In the genomic region with DNA sequence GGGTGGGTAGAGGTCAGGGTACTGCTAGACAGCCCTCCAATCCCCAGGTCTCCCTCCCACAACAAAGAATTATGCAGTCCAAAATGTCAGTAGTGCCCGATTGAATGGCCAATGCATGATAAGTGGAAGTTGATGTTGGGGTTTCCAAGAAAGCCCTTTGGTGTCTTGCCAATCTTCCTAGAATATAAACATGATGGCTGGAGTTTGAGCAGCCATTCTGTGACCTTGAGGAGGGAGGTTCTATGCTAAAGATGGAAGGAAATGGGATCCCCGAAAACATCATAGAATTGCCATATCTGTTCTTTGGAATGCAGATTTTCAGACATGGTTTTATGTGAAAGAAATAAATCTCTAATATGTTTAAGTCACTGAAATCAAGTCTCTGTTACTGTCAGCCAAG, we compare ENCODE assay signal across 20 cellular contexts. TPM values are rescaled to one million over a fixed set of nuclear protein-coding genes. Genes with fewer than 3 reads are reported as not detected.
A peak's percentile ranks its signal among the peaks of the same experiment; 100 is the strongest.
DNase-seq lines count a peak whose midpoint lies in the region; ATAC-seq and TF ChIP-seq lines count a peak whose summit lies in the region.
"Had no signal": no experiment of that assay in that cellular context is flagged by ENCODE, and none has a peak within 500 bp of the region (broad histone marks: within the 10 kb centered on the region; RNA-seq: fewer than 3 reads in every experiment).

No MANE protein-coding gene starts in this region.

- no peak overlapping the region for H4K5ac ChIP-seq in IMR-90 (ENCODE audit: low read depth, low read length)

- H3K9me3 ChIP-seq in IMR-90 (ENCODE audit: control insufficient read depth, insufficient read depth, low read length), result no peaks in the 10 kb centered on the region
- H3K9me3 ChIP-seq in testis, result no peaks in the 10 kb centered on the region
- H3K9me3 ChIP-seq: BLaER1, MG63, SJSA1 had no signal

- H4K20me1 ChIP-seq in IMR-90 (ENCODE audit: insufficient read depth, low read length), result no peaks in the 10 kb centered on the region
- H4K20me1 ChIP-seq: BLaER1 had no signal

- H3K4me3 Mint-ChIP-seq in activated T-cell treated with anti-CD3 and anti-CD28 coated beads, Interleukin-2, amount 50 U/mL, for 72 hours, result peak overlapping the region in 1 of 2 donors; percentile 4
- no peak overlapping the region for H3K4me3 Mint-ChIP-seq in activated T-cell treated with anti-CD3 and anti-CD28 coated beads, Interleukin-2, amount 50 U/mL, for 4 hours
- H3K4me3 Mint-ChIP-seq in activated B cell treated with CpG ODN at 0.5 μM for 24 hours, result no peak overlapping the region
- H3K4me3 Mint-ChIP-seq: CD4-positive, CD25-positive, alpha-beta regulatory T cell had no signal

- WGBS in IMR-90 (ENCODE audit: extremely low coverage in 2 of 2, insufficient read length in 1 of 2), 2 experiments, result no CpG with 5 or more reads among the region's 2 CpGs
- 83 to 94% methylated on average over 2 of the region's 2 CpGs for WGBS in testis, 2 donors

- in situ Hi-C loops in IMR-90 (cut with MboI; ENCODE audit: low sequenced_read_pairs), result no loop called here

- no peak overlapping the region for H3K4me2 ChIP-seq in IMR-90 (ENCODE audit: low read depth, low read length)
- H3K4me2 ChIP-seq: BLaER1 had no signal

- TF ChIP-seq CTCF in IMR-90 (conservative IDR thresholded peaks at IDR 0.05; ENCODE audit: low read depth, low read length) (no peak), activated B cell treated with CpG ODN at 0.5 μM for 24 hours (IDR thresholded peaks at IDR 0.05) (no peak), testis (IDR thresholded peaks at IDR 0.05) (no peak)

- intact Hi-C loops in IMR-90 (cut with micrococcal nuclease), result no loop called here
- intact Hi-C loops in activated B cell treated with CpG ODN at 0.5 μM for 24 hours (cut with micrococcal nuclease), result no loop called here
- intact Hi-C loops in testis (cut with DNase I; ENCODE audit: low total_unique reads), result loop anchor here (5.0 kb wide), 1 partner anchor 95 kb away; no protein-coding TSS in a partner anchor

- POLR2A ChIA-PET in IMR-90 (lab: Charles Lee; ENCODE audit: unreplicated experiment) (no interaction called here), activated B cell treated with CpG ODN at 0.5 μM for 24 hours (lab: Charles Lee) (interaction anchor here (0.6 kb wide), 1 partner anchor 11 kb away, joined by 4 read pairs; no protein-coding TSS in a partner anchor)

- no peak overlapping the region for H3K4ac ChIP-seq in IMR-90 (ENCODE audit: low read depth, low read length)

- H3K9me1 ChIP-seq in IMR-90 (ENCODE audit: insufficient read depth, low read length), result peaks cover 6% of the 10 kb centered on the region; the same call in 1 of the 2 replicates

- no TSS peak for BruUV-seq in IMR-90 (replicated peaks; lab: Mats Ljungman, UMichigan)

- H3K9me3 Mint-ChIP-seq in activated T-cell treated with anti-CD3 and anti-CD28 coated beads, Interleukin-2, amount 50 U/mL, for 72 hours, result no peaks in the 10 kb centered on the region
- no peaks in the 10 kb centered on the region for H3K9me3 Mint-ChIP-seq in activated T-cell treated with anti-CD3 and anti-CD28 coated beads, Interleukin-2, amount 50 U/mL, for 4 hours
- no peaks in the 10 kb centered on the region for H3K9me3 Mint-ChIP-seq in activated B cell treated with CpG ODN at 0.5 μM for 24 hours
- H3K9me3 Mint-ChIP-seq: CD4-positive, CD25-positive, alpha-beta regulatory T cell had no signal

- H3K4me1 ChIP-seq in IMR-90 (ENCODE audit: control insufficient read depth, insufficient read depth, low read length) (peaks cover 5% of the 10 kb centered on the region), testis (peaks cover 10% of the 10 kb centered on the region)

- no peak for DNase-seq in activated T-cell treated with anti-CD3 and anti-CD28 coated beads, Interleukin-2, amount 50 U/mL, for 72 hours
- DNase-seq in activated T-cell treated with anti-CD3 and anti-CD28 coated beads, Interleukin-2, amount 50 U/mL, for 4 hours, result no peak
- DNase-seq in IMR-90 (no peak), activated B cell treated with CpG ODN at 0.5 μM for 24 hours (no peak), testis (no peak)
- DNase-seq: CD4-positive, CD25-positive, alpha-beta regulatory T cell; DMS53; KBM-7; MG63; NCI-H1105 treated with DMSO at 0.1 percent for 48 hours; NCI-H146; NCI-H1930; NCI-H2107; NCI-H526 treated with DMSO at 0.1 percent for 48 hours; Right ventricle myocardium superior; RPMI8226 had no signal

- H2AK9ac ChIP-seq in IMR-90 (replicated peaks; ENCODE audit: low read depth, low read length, poor library complexity), result peak overlapping the region; percentile 2

- no peak overlapping the region for H2BK5ac ChIP-seq in IMR-90 (ENCODE audit: low read depth, low read length, poor library complexity, severe bottlenecking)

- no peak overlapping the region for H2AFZ ChIP-seq in IMR-90 (replicated peaks; ENCODE audit: low read length, poor library complexity)

- dilution Hi-C loops in IMR-90 (cut with HindIII; ENCODE audit: low sequenced_read_pairs, unreplicated experiment), result no loop called here

- no peak overlapping the region for H3K4me3 ChIP-seq in IMR-90 (ENCODE audit: insufficient read depth, low read depth, low read length)
- no peak overlapping the region for H3K4me3 ChIP-seq in testis
- H3K4me3 ChIP-seq: BLaER1, MG63, SJSA1 had no signal

- H3K18ac ChIP-seq in IMR-90 (ENCODE audit: low read depth, low read length), result no peak overlapping the region; the same call in 1 of the 2 replicates

- H3K36me3 ChIP-seq in IMR-90 (ENCODE audit: control insufficient read depth, insufficient read depth, low read length) (no peaks in the 10 kb centered on the region), testis (ENCODE audit: low read depth, missing control alignments) (no peaks in the 10 kb centered on the region)
- H3K36me3 ChIP-seq: BLaER1, MG63, SJSA1 had no signal

- no peak overlapping the region for H2AK5ac ChIP-seq in IMR-90 (ENCODE audit: low read depth, low read length)

- H3K27ac Mint-ChIP-seq in activated T-cell treated with anti-CD3 and anti-CD28 coated beads, Interleukin-2, amount 50 U/mL, for 72 hours, result peak overlapping the region; percentile 59
- peak overlapping the region; percentile 18 for H3K27ac Mint-ChIP-seq in activated B cell treated with CpG ODN at 0.5 μM for 24 hours
- H3K27ac Mint-ChIP-seq: CD4-positive, CD25-positive, alpha-beta regulatory T cell had no signal

- H3K27me3 Mint-ChIP-seq in activated T-cell treated with anti-CD3 and anti-CD28 coated beads, Interleukin-2, amount 50 U/mL, for 72 hours (ENCODE audit: low read depth), result peaks cover 6% of the 10 kb centered on the region
- peaks cover under 1% of the 10 kb centered on the region for H3K27me3 Mint-ChIP-seq in activated T-cell treated with anti-CD3 and anti-CD28 coated beads, Interleukin-2, amount 50 U/mL, for 4 hours (ENCODE audit: low read depth)
- no peaks in the 10 kb centered on the region for H3K27me3 Mint-ChIP-seq in activated B cell treated with CpG ODN at 0.5 μM for 24 hours

- no peaks in the 10 kb centered on the region for H3K36me3 Mint-ChIP-seq in activated T-cell treated with anti-CD3 and anti-CD28 coated beads, Interleukin-2, amount 50 U/mL, for 72 hours (ENCODE audit: insufficient read depth in 2 of 2)
- no peaks in the 10 kb centered on the region for H3K36me3 Mint-ChIP-seq in activated T-cell treated with anti-CD3 and anti-CD28 coated beads, Interleukin-2, amount 50 U/mL, for 4 hours (ENCODE audit: insufficient read depth)
- no peaks in the 10 kb centered on the region for H3K36me3 Mint-ChIP-seq in activated B cell treated with CpG ODN at 0.5 μM for 24 hours (ENCODE audit: low read depth)
- H3K36me3 Mint-ChIP-seq: CD4-positive, CD25-positive, alpha-beta regulatory T cell had no signal

- no peak overlapping the region for H3K23ac ChIP-seq in IMR-90 (ENCODE audit: low read depth, low read length)

- no peak for TF ChIP-seq RAD21 in IMR-90 (IDR thresholded peaks at IDR 0.05; ENCODE audit: low read length)

- no peak overlapping the region for H4K91ac ChIP-seq in IMR-90 (ENCODE audit: insufficient read depth, low read depth, low read length)

- ATAC-seq in activated T-cell treated with anti-CD3 and anti-CD28 coated beads, Interleukin-2, amount 50 U/mL, for 72 hours (replicated peaks in 1 of 2), result no peak
- no peak for ATAC-seq in activated T-cell treated with anti-CD3 and anti-CD28 coated beads, Interleukin-2, amount 50 U/mL, for 4 hours
- ATAC-seq in IMR-90 (ENCODE audit: low read depth), result no peak
- ATAC-seq in activated B cell treated with CpG ODN at 0.5 μM for 24 hours (ENCODE audit: low read depth), result no peak
- no peak for ATAC-seq in HG03342 (IDR thresholded peaks at IDR 0.05; ENCODE audit: unreplicated experiment)
- ATAC-seq in GM18858 (IDR thresholded peaks at IDR 0.05; ENCODE audit: unreplicated experiment), result no peak

- H3K14ac ChIP-seq in IMR-90 (replicated peaks; ENCODE audit: low read depth, low read length), result no peak overlapping the region

- CTCF ChIA-PET in IMR-90 (lab: Yijun Ruan, JAX), result no interaction called here
- CTCF ChIA-PET in activated B cell treated with CpG ODN at 0.5 μM for 24 hours (lab: Charles Lee), result interaction anchor here (1.4 to 2.8 kb wide), 3 partner anchors 46 to 102 kb away, joined by 4 to 11 read pairs (median 11); no protein-coding TSS in a partner anchor

- H2BK120ac ChIP-seq in IMR-90 (ENCODE audit: low read depth, low read length), result no peak overlapping the region

- H2BK20ac ChIP-seq in IMR-90 (ENCODE audit: low read depth, low read length), result no peak overlapping the region

- H3K56ac ChIP-seq in IMR-90 (ENCODE audit: extremely low read depth, insufficient read depth, low read length), result no peak overlapping the region

- no peak overlapping the region for H3K27ac ChIP-seq in IMR-90 (ENCODE audit: insufficient read depth, low read length)
- H3K27ac ChIP-seq in testis, result no peak overlapping the region
- H3K27ac ChIP-seq: BLaER1, SJSA1 had no signal

- peaks cover 66% of the 10 kb centered on the region for H3K4me1 Mint-ChIP-seq in activated T-cell treated with anti-CD3 and anti-CD28 coated beads, Interleukin-2, amount 50 U/mL, for 72 hours (ENCODE audit: low read depth)
- peaks cover 17% of the 10 kb centered on the region for H3K4me1 Mint-ChIP-seq in activated T-cell treated with anti-CD3 and anti-CD28 coated beads, Interleukin-2, amount 50 U/mL, for 4 hours (ENCODE audit: low read depth)
- H3K4me1 Mint-ChIP-seq in activated B cell treated with CpG ODN at 0.5 μM for 24 hours, result peaks cover 43% of the 10 kb centered on the region

- no peaks in the 10 kb centered on the region for H3K27me3 ChIP-seq in IMR-90 (ENCODE audit: control insufficient read depth, insufficient read depth, low read length)
- H3K27me3 ChIP-seq in testis, result no peaks in the 10 kb centered on the region
- H3K27me3 ChIP-seq: BLaER1, MG63, SJSA1 had no signal

- H2BK15ac ChIP-seq in IMR-90 (ENCODE audit: low read depth, low read length), result no peak overlapping the region

- no peak overlapping the region for H3K9ac ChIP-seq in IMR-90 (ENCODE audit: low read depth, low read length)
- H3K9ac ChIP-seq: BLaER1 had no signal

- H3K79me1 ChIP-seq in IMR-90 (ENCODE audit: low read depth in 1 of 2, low read length in 2 of 2), result no peaks in the 10 kb centered on the region

- no peak overlapping the region for H4K8ac ChIP-seq in IMR-90 (ENCODE audit: low read depth in 2 of 2, low read length in 2 of 2)

- TF ChIP-seq POLR2A in IMR-90 (IDR thresholded peaks at IDR 0.05; ENCODE audit: low read depth, low read length) (no peak), testis (IDR thresholded peaks at IDR 0.05) (no peak)

RNA-seq across cellular contexts. Expression of gene PTPN1, which starts 32.9 kb away (rescaled TPM):
- 100 to 1,000 TPM; 138 TPM for total RNA-seq in activated T-cell treated with anti-CD3 and anti-CD28 coated beads, Interleukin-2, amount 50 U/mL, for 72 hours
- total RNA-seq in activated T-cell treated with anti-CD3 and anti-CD28 coated beads, Interleukin-2, amount 50 U/mL, for 4 hours, result 10 to 100 TPM; 72.0 to 87.9 (median 72.3) TPM
- total RNA-seq in IMR-90 (2012; rRNA removed) (31.7 and 38.0 TPM in 2 replicates), activated B cell treated with CpG ODN at 0.5 μM for 24 hours (212 and 227 TPM in 2 replicates), testis (10 to 100 TPM; 42.0 to 44.3 TPM)
- polyA plus RNA-seq in IMR-90 (2012; rRNA removed) (37.1 and 37.4 TPM in 2 replicates), testis (ENCODE audit: insufficient read depth, low read depth, low replicate concordance) (44.0 TPM)
- 27.3 and 29.6 TPM in 2 replicates for polyA plus RNA-seq in IMR-90 (2012; cell fraction: cytosol; rRNA removed)
- polyA plus RNA-seq in IMR-90 (2012; cell fraction: nucleus; rRNA removed; ENCODE audit: low replicate concordance), result 35.3 and 62.9 TPM in 2 replicates
